Comparison of ENCODE assay signal across 18 cellular contexts in genomic region chr15:60859996-60860494, GRCh38.
DNase-seq lines count a peak whose midpoint lies in the region; ATAC-seq and TF ChIP-seq lines count a peak whose summit lies in the region.
"Had no signal": no experiment of that assay in that cellular context is flagged by ENCODE, and none has a peak within 500 bp of the region (broad histone marks: within the 10 kb centered on the region; RNA-seq: fewer than 3 reads in every experiment).

No MANE protein-coding gene starts in this region.

- intact Hi-C loops in activated CD4-positive, alpha-beta T cell treated with anti-CD3 and anti-CD28 coated beads for 36 hours (cut with DNase I, micrococcal nuclease) = no loop called here
- intact Hi-C loops in transverse colon (cut with DNase I; ENCODE audit: low total_unique reads) = no loop called here

- no peak for DNase-seq in activated CD4-positive, alpha-beta T cell treated with anti-CD3 and anti-CD28 coated beads for 36 hours
- no peak for DNase-seq in activated CD4-positive, alpha-beta T cell treated with anti-CD3 and anti-CD28 coated beads, Interleukin-2, amount 10 ng/mL, durations not matched to agents 7 days and 5 days
- DNase-seq in amniotic epithelial cell (ENCODE audit: low read depth) (peak; percentile 13), foreskin keratinocyte (peak; percentile 22 to 76), transverse colon (no peak)
- DNase-seq in stimulated activated naive CD8-positive, alpha-beta T cell treated with anti-CD3 and anti-CD28 coated beads, Interleukin-15, amount 100 ng/mL, for 72 hours = no peak
- DNase-seq: central memory CD4-positive, alpha-beta T cell; H9; hippocampal formation; NCI-H1417 treated with DMSO at 0.1 percent for 48 hours; NCI-H446; stimulated activated CD4-positive, alpha-beta T cell treated with anti-CD3 and anti-CD28 coated beads, Interleukin-2, amount 100 ng/mL, for 24 hours; trophoblast cell had no signal

- peaks cover 8% of the 10 kb centered on the region for H3K27me3 ChIP-seq in foreskin keratinocyte
- no peaks in the 10 kb centered on the region for H3K27me3 ChIP-seq in transverse colon
- H3K27me3 ChIP-seq: right atrium auricular region had no signal

- WGBS in transverse colon (ENCODE audit: low coverage in 1 of 2), 2 donors = 81 to 84% methylated on average over 3 to 9 of the region's 9 CpGs

- peaks cover 3% of the 10 kb centered on the region for H3K27me3 Mint-ChIP-seq in activated CD4-positive, alpha-beta T cell treated with anti-CD3 and anti-CD28 coated beads for 36 hours
- peaks cover 15% of the 10 kb centered on the region for H3K27me3 Mint-ChIP-seq in activated CD4-positive, alpha-beta T cell treated with anti-CD3 and anti-CD28 coated beads, Interleukin-2, amount 10 ng/mL, durations not matched to agents 7 days and 5 days
- H3K27me3 Mint-ChIP-seq in stimulated activated naive CD8-positive, alpha-beta T cell treated with anti-CD3 and anti-CD28 coated beads, Interleukin-15, amount 100 ng/mL, for 72 hours = no peaks in the 10 kb centered on the region

- peaks cover 37% of the 10 kb centered on the region for H3K4me1 Mint-ChIP-seq in activated CD4-positive, alpha-beta T cell treated with anti-CD3 and anti-CD28 coated beads for 36 hours
- H3K4me1 Mint-ChIP-seq in activated CD4-positive, alpha-beta T cell treated with anti-CD3 and anti-CD28 coated beads, Interleukin-2, amount 10 ng/mL, durations not matched to agents 7 days and 5 days = no peaks in the 10 kb centered on the region
- H3K4me1 Mint-ChIP-seq in stimulated activated naive CD8-positive, alpha-beta T cell treated with anti-CD3 and anti-CD28 coated beads, Interleukin-15, amount 100 ng/mL, for 72 hours = peaks cover 37% of the 10 kb centered on the region
- H3K4me1 Mint-ChIP-seq: nephron had no signal

- in situ Hi-C loops in transverse colon (cut with MboI; ENCODE audit: low pct_ligation_motif_present in 1 of 4, low pct_unique_long_range_greater_than_20kb in 1 of 4, low sequenced_read_pairs in 3 of 4) = no loop called here

- no peaks in the 10 kb centered on the region for H3K9me3 Mint-ChIP-seq in activated CD4-positive, alpha-beta T cell treated with anti-CD3 and anti-CD28 coated beads for 36 hours (ENCODE audit: low read depth)
- H3K9me3 Mint-ChIP-seq in activated CD4-positive, alpha-beta T cell treated with anti-CD3 and anti-CD28 coated beads, Interleukin-2, amount 10 ng/mL, durations not matched to agents 7 days and 5 days = no peaks in the 10 kb centered on the region
- H3K9me3 Mint-ChIP-seq in stimulated activated naive CD8-positive, alpha-beta T cell treated with anti-CD3 and anti-CD28 coated beads, Interleukin-15, amount 100 ng/mL, for 72 hours = no peaks in the 10 kb centered on the region
- H3K9me3 Mint-ChIP-seq: H9, nephron had no signal

- H3K27ac ChIP-seq in foreskin keratinocyte (no peak overlapping the region), transverse colon (no peak overlapping the region)
- H3K27ac ChIP-seq: right atrium auricular region had no signal

- TF ChIP-seq POLR2A in transverse colon (IDR thresholded peaks at IDR 0.05) = no peak

- H3K36me3 Mint-ChIP-seq in activated CD4-positive, alpha-beta T cell treated with anti-CD3 and anti-CD28 coated beads for 36 hours (ENCODE audit: low read depth) = no peaks in the 10 kb centered on the region
- no peaks in the 10 kb centered on the region for H3K36me3 Mint-ChIP-seq in activated CD4-positive, alpha-beta T cell treated with anti-CD3 and anti-CD28 coated beads, Interleukin-2, amount 10 ng/mL, durations not matched to agents 7 days and 5 days (ENCODE audit: low read depth)

- no peak overlapping the region for H3K4me3 Mint-ChIP-seq in activated CD4-positive, alpha-beta T cell treated with anti-CD3 and anti-CD28 coated beads for 36 hours
- no peak overlapping the region for H3K4me3 Mint-ChIP-seq in activated CD4-positive, alpha-beta T cell treated with anti-CD3 and anti-CD28 coated beads, Interleukin-2, amount 10 ng/mL, durations not matched to agents 7 days and 5 days
- no peak overlapping the region for H3K4me3 Mint-ChIP-seq in stimulated activated naive CD8-positive, alpha-beta T cell treated with anti-CD3 and anti-CD28 coated beads, Interleukin-15, amount 100 ng/mL, for 72 hours
- H3K4me3 Mint-ChIP-seq: H9, nephron had no signal

- TF ChIP-seq CTCF in foreskin keratinocyte (conservative IDR thresholded peaks at IDR 0.05) (no peak), transverse colon (IDR thresholded peaks at IDR 0.05) (no peak)

- POLR2A ChIA-PET in activated CD4-positive, alpha-beta T cell treated with anti-CD3 and anti-CD28 coated beads for 36 hours (lab: Charles Lee) = interaction anchor here (1.3 kb wide), 1 partner anchor 39 kb away, joined by 3 read pairs; no protein-coding TSS in a partner anchor
- POLR2A ChIA-PET in activated CD4-positive, alpha-beta T cell treated with anti-CD3 and anti-CD28 coated beads, Interleukin-2, amount 10 ng/mL, durations not matched to agents 7 days and 5 days (lab: Charles Lee) = no interaction called here

- ATAC-seq in activated CD4-positive, alpha-beta T cell treated with anti-CD3 and anti-CD28 coated beads for 36 hours = no peak
- ATAC-seq in foreskin keratinocyte (no peak), GM18519 (IDR thresholded peaks at IDR 0.05; ENCODE audit: low FRiP score, unreplicated experiment) (no peak), GM18517 (IDR thresholded peaks at IDR 0.05; ENCODE audit: unreplicated experiment) (no peak)
- ATAC-seq in stimulated activated naive CD8-positive, alpha-beta T cell treated with anti-CD3 and anti-CD28 coated beads, Interleukin-15, amount 100 ng/mL, for 72 hours = peak; percentile 58
- ATAC-seq: SK-N-SH treated with all-trans-retinoic acid at 6 μM for 48 hours had no signal

- no peak overlapping the region for H3K4me3 ChIP-seq in transverse colon
- H3K4me3 ChIP-seq: right atrium auricular region had no signal

- CTCF ChIA-PET in activated CD4-positive, alpha-beta T cell treated with anti-CD3 and anti-CD28 coated beads for 36 hours (lab: Charles Lee) = interaction anchor here (0.6 kb wide), 1 partner anchor 18 kb away, joined by 4 read pairs; no protein-coding TSS in a partner anchor
- CTCF ChIA-PET in activated CD4-positive, alpha-beta T cell treated with anti-CD3 and anti-CD28 coated beads, Interleukin-2, amount 10 ng/mL, durations not matched to agents 7 days and 5 days (lab: Charles Lee) = no interaction called here

- H3K36me3 ChIP-seq in transverse colon = no peaks in the 10 kb centered on the region
- H3K36me3 ChIP-seq: right atrium auricular region had no signal

- peak overlapping the region; percentile 9 for H3K27ac Mint-ChIP-seq in activated CD4-positive, alpha-beta T cell treated with anti-CD3 and anti-CD28 coated beads for 36 hours
- no peak overlapping the region for H3K27ac Mint-ChIP-seq in activated CD4-positive, alpha-beta T cell treated with anti-CD3 and anti-CD28 coated beads, Interleukin-2, amount 10 ng/mL, durations not matched to agents 7 days and 5 days
- H3K27ac Mint-ChIP-seq in stimulated activated naive CD8-positive, alpha-beta T cell treated with anti-CD3 and anti-CD28 coated beads, Interleukin-15, amount 100 ng/mL, for 72 hours = no peak overlapping the region
- H3K27ac Mint-ChIP-seq: H9, nephron had no signal

- H3K9me3 ChIP-seq in transverse colon = no peaks in the 10 kb centered on the region
- H3K9me3 ChIP-seq: right atrium auricular region had no signal

- TF ChIP-seq EP300 in transverse colon (IDR thresholded peaks at IDR 0.05; ENCODE audit: low read depth) = no peak

- H3K4me1 ChIP-seq in foreskin keratinocyte = peaks cover 3% of the 10 kb centered on the region
- no peaks in the 10 kb centered on the region for H3K4me1 ChIP-seq in transverse colon
- H3K4me1 ChIP-seq: right atrium auricular region had no signal

Comparison
In these comparisons a context has a peak if more than half of its experiments do, and no peak if none do; other contexts are left out.
1. DNase-seq: peak in amniotic epithelial cell (single experiment) and foreskin keratinocyte (2 of 2); none in activated CD4-positive, alpha-beta T cell treated with anti-CD3 and anti-CD28 coated beads for 36 hours (single experiment), activated CD4-positive, alpha-beta T cell treated with anti-CD3 and anti-CD28 coated beads, Interleukin-2, amount 10 ng/mL, durations not matched to agents 7 days and 5 days (single experiment), stimulated activated naive CD8-positive, alpha-beta T cell treated with anti-CD3 and anti-CD28 coated beads, Interleukin-15, amount 100 ng/mL, for 72 hours (0 of 2) and transverse colon (single experiment).